Comparison of ENCODE assay signal across 16 cellular contexts in genomic region chr16:87812200-87812656, GRCh38. TPM values are rescaled to one million over a fixed set of nuclear protein-coding genes. Genes with fewer than 3 reads are reported as not detected.
DNase-seq lines count a peak whose midpoint lies in the region; ATAC-seq and TF ChIP-seq lines count a peak whose summit lies in the region.
"Had no signal": no experiment of that assay in that cellular context is flagged by ENCODE, and none has a peak within 500 bp of the region (broad histone marks: within the 10 kb centered on the region; RNA-seq: fewer than 3 reads in every experiment).

No MANE protein-coding gene starts in this region.

- TF ChIP-seq CTCF in foreskin fibroblast (IDR thresholded peaks at IDR 0.05; ENCODE audit: low read depth, low read length): no peak

- POLR2A ChIA-PET in activated CD4-positive, alpha-beta T cell treated with anti-CD3 and anti-CD28 coated beads for 36 hours (lab: Charles Lee): interaction anchor here (0.7 kb wide), 1 partner anchor 99 kb away, joined by 3 read pairs; no protein-coding TSS in a partner anchor

- no peak overlapping the region for H3K27ac Mint-ChIP-seq in activated CD4-positive, alpha-beta T cell treated with anti-CD3 and anti-CD28 coated beads for 36 hours
- no peak overlapping the region for H3K27ac Mint-ChIP-seq in activated CD4-positive, alpha-beta T cell treated with anti-CD3 and anti-CD28 coated beads, Interleukin-2, amount 10 ng/mL, durations not matched to agents 24 days and 14 days
- H3K27ac Mint-ChIP-seq in stimulated activated memory B cell treated with anti-CD40 and anti-IgM and Interleukin-4, amounts not matched to agents 10 μg/mL and 1 μg/mL and 100 μg/mL, for 72 hours: peak overlapping the region; percentile 4
- H3K27ac Mint-ChIP-seq: activated CD4-positive, alpha-beta memory T cell treated with anti-CD3 and anti-CD28 coated beads, Interleukin-2, amount 10 ng/mL, durations not matched to agents 7 days and 5 days; naive thymus-derived CD4-positive, alpha-beta T cell had no signal

- DNase-seq in activated CD4-positive, alpha-beta T cell treated with anti-CD3 and anti-CD28 coated beads for 36 hours: peak; percentile 2
- DNase-seq in activated CD4-positive, alpha-beta T cell treated with anti-CD3 and anti-CD28 coated beads, Interleukin-2, amount 10 ng/mL, durations not matched to agents 24 days and 14 days: no peak
- DNase-seq in NCI-H2081 (lab: John Stamatoyannopoulos, UW): peak; percentile 76 to 89
- peak; percentile 10 for DNase-seq in dermis blood vessel endothelial cell
- no peak for DNase-seq in foreskin fibroblast
- DNase-seq in head of caudate nucleus: no peak
- DNase-seq: activated CD4-positive, alpha-beta memory T cell treated with anti-CD3 and anti-CD28 coated beads, Interleukin-2, amount 10 ng/mL, durations not matched to agents 7 days and 5 days; activated naive CD4-positive, alpha-beta T cell treated with anti-CD3 and anti-CD28 coated beads, Interleukin-2, amount 50 U/mL, for 16 hours; activated T-cell treated with anti-CD3 and anti-CD28 coated beads, Interleukin-2, amount 50 U/mL, for 48 hours; naive thymus-derived CD4-positive, alpha-beta T cell; stimulated activated CD4-positive, alpha-beta T cell treated with anti-CD3 and anti-CD28 coated beads, Interleukin-2, amount 100 ng/mL, for 48 hours; T-helper 1 cell had no signal

- no peak overlapping the region for H3K4me3 ChIP-seq in foreskin fibroblast (ENCODE audit: low read depth in 1 of 2, low read length in 2 of 2)
- H3K4me3 ChIP-seq: GM12878, hepatocyte had no signal

- H3K4me3 Mint-ChIP-seq in activated CD4-positive, alpha-beta T cell treated with anti-CD3 and anti-CD28 coated beads for 36 hours: no peak overlapping the region
- no peak overlapping the region for H3K4me3 Mint-ChIP-seq in activated CD4-positive, alpha-beta T cell treated with anti-CD3 and anti-CD28 coated beads, Interleukin-2, amount 10 ng/mL, durations not matched to agents 24 days and 14 days
- H3K4me3 Mint-ChIP-seq in stimulated activated memory B cell treated with anti-CD40 and anti-IgM and Interleukin-4, amounts not matched to agents 10 μg/mL and 1 μg/mL and 100 μg/mL, for 72 hours: no peak overlapping the region
- H3K4me3 Mint-ChIP-seq: activated CD4-positive, alpha-beta memory T cell treated with anti-CD3 and anti-CD28 coated beads, Interleukin-2, amount 10 ng/mL, durations not matched to agents 7 days and 5 days; naive thymus-derived CD4-positive, alpha-beta T cell had no signal

- intact Hi-C loops in activated CD4-positive, alpha-beta T cell treated with anti-CD3 and anti-CD28 coated beads for 36 hours (cut with DNase I, micrococcal nuclease): no loop called here
- intact Hi-C loops in activated CD4-positive, alpha-beta T cell treated with anti-CD3 and anti-CD28 coated beads, Interleukin-2, amount 10 ng/mL, durations not matched to agents 24 days and 14 days (cut with micrococcal nuclease): no loop called here
- intact Hi-C loops in head of caudate nucleus (cut with DNase I): no loop called here

- H3K36me3 Mint-ChIP-seq in activated CD4-positive, alpha-beta T cell treated with anti-CD3 and anti-CD28 coated beads for 36 hours (ENCODE audit: low read depth): peaks cover 2% of the 10 kb centered on the region
- no peaks in the 10 kb centered on the region for H3K36me3 Mint-ChIP-seq in activated CD4-positive, alpha-beta T cell treated with anti-CD3 and anti-CD28 coated beads, Interleukin-2, amount 10 ng/mL, durations not matched to agents 24 days and 14 days (ENCODE audit: low read depth)
- H3K36me3 Mint-ChIP-seq in stimulated activated memory B cell treated with anti-CD40 and anti-IgM and Interleukin-4, amounts not matched to agents 10 μg/mL and 1 μg/mL and 100 μg/mL, for 72 hours: no peaks in the 10 kb centered on the region

- CTCF ChIA-PET in activated CD4-positive, alpha-beta T cell treated with anti-CD3 and anti-CD28 coated beads for 36 hours (lab: Charles Lee): no interaction called here

- ATAC-seq in activated CD4-positive, alpha-beta T cell treated with anti-CD3 and anti-CD28 coated beads for 36 hours: no peak
- ATAC-seq in stimulated activated memory B cell treated with anti-CD40 and anti-IgM and Interleukin-4, amounts not matched to agents 10 μg/mL and 1 μg/mL and 100 μg/mL, for 72 hours: no peak
- no peak for ATAC-seq in GM18519 (IDR thresholded peaks at IDR 0.05; ENCODE audit: low FRiP score, unreplicated experiment)
- ATAC-seq: naive thymus-derived CD4-positive, alpha-beta T cell had no signal

- H3K9me3 Mint-ChIP-seq in activated CD4-positive, alpha-beta T cell treated with anti-CD3 and anti-CD28 coated beads for 36 hours (ENCODE audit: low read depth): no peaks in the 10 kb centered on the region
- no peaks in the 10 kb centered on the region for H3K9me3 Mint-ChIP-seq in activated CD4-positive, alpha-beta T cell treated with anti-CD3 and anti-CD28 coated beads, Interleukin-2, amount 10 ng/mL, durations not matched to agents 24 days and 14 days
- no peaks in the 10 kb centered on the region for H3K9me3 Mint-ChIP-seq in stimulated activated memory B cell treated with anti-CD40 and anti-IgM and Interleukin-4, amounts not matched to agents 10 μg/mL and 1 μg/mL and 100 μg/mL, for 72 hours

- no peaks in the 10 kb centered on the region for H3K27me3 Mint-ChIP-seq in activated CD4-positive, alpha-beta T cell treated with anti-CD3 and anti-CD28 coated beads for 36 hours
- peaks cover 2% of the 10 kb centered on the region for H3K27me3 Mint-ChIP-seq in activated CD4-positive, alpha-beta T cell treated with anti-CD3 and anti-CD28 coated beads, Interleukin-2, amount 10 ng/mL, durations not matched to agents 24 days and 14 days
- H3K27me3 Mint-ChIP-seq in stimulated activated memory B cell treated with anti-CD40 and anti-IgM and Interleukin-4, amounts not matched to agents 10 μg/mL and 1 μg/mL and 100 μg/mL, for 72 hours: no peaks in the 10 kb centered on the region

- peaks cover 15% of the 10 kb centered on the region for H3K4me1 Mint-ChIP-seq in activated CD4-positive, alpha-beta T cell treated with anti-CD3 and anti-CD28 coated beads for 36 hours
- peaks cover 20% of the 10 kb centered on the region for H3K4me1 Mint-ChIP-seq in activated CD4-positive, alpha-beta T cell treated with anti-CD3 and anti-CD28 coated beads, Interleukin-2, amount 10 ng/mL, durations not matched to agents 24 days and 14 days
- peaks cover 51% of the 10 kb centered on the region for H3K4me1 Mint-ChIP-seq in stimulated activated memory B cell treated with anti-CD40 and anti-IgM and Interleukin-4, amounts not matched to agents 10 μg/mL and 1 μg/mL and 100 μg/mL, for 72 hours

RNA-seq across cellular contexts. Expression of gene KLHDC4, which starts 46.4 kb away (rescaled TPM):
- total RNA-seq in activated CD4-positive, alpha-beta T cell treated with anti-CD3 and anti-CD28 coated beads for 36 hours: 10 to 100 TPM; 67.0 to 77.3 TPM
- 76.1 and 91.0 TPM in 2 replicates for total RNA-seq in activated CD4-positive, alpha-beta T cell treated with anti-CD3 and anti-CD28 coated beads, Interleukin-2, amount 10 ng/mL, durations not matched to agents 24 days and 14 days
- total RNA-seq in dermis blood vessel endothelial cell: 28.2 and 36.4 TPM in 2 replicates

RNA-seq across cellular contexts. Expression of gene SLC7A5, which starts 57.1 kb away (rescaled TPM):
- 100 to 1,000 TPM; 337 to 354 TPM for total RNA-seq in activated CD4-positive, alpha-beta T cell treated with anti-CD3 and anti-CD28 coated beads for 36 hours
- 408 and 410 TPM in 2 replicates for total RNA-seq in activated CD4-positive, alpha-beta T cell treated with anti-CD3 and anti-CD28 coated beads, Interleukin-2, amount 10 ng/mL, durations not matched to agents 24 days and 14 days
- 5.1 and 7.8 TPM in 2 replicates for total RNA-seq in dermis blood vessel endothelial cell

Comparison
In these comparisons a context has a peak if more than half of its experiments do, and no peak if none do; other contexts are left out.
1. DNase-seq: peak in activated CD4-positive, alpha-beta T cell treated with anti-CD3 and anti-CD28 coated beads for 36 hours (single experiment), NCI-H2081 (2 of 2) and dermis blood vessel endothelial cell (single experiment); none in activated CD4-positive, alpha-beta T cell treated with anti-CD3 and anti-CD28 coated beads, Interleukin-2, amount 10 ng/mL, durations not matched to agents 24 days and 14 days (single experiment), foreskin fibroblast (0 of 2) and head of caudate nucleus (0 of 42).
2. RNA of gene SLC7A5, which starts 57.1 kb away (total RNA-seq): 408 to 410 TPM in activated CD4-positive, alpha-beta T cell treated with anti-CD3 and anti-CD28 coated beads, Interleukin-2, amount 10 ng/mL, durations not matched to agents 24 days and 14 days and 337 to 354 TPM in activated CD4-positive, alpha-beta T cell treated with anti-CD3 and anti-CD28 coated beads for 36 hours; 5.1 to 7.8 TPM in dermis blood vessel endothelial cell; every median in the first group is over 10 times any median in the second.